Comparison of ENCODE assay signal across 19 cellular contexts in genomic region chr7:22219739-22220493, GRCh38.
DNase-seq lines count a peak whose midpoint lies in the region; TF ChIP-seq lines count a peak whose summit lies in the region.
"Had no signal": no experiment of that assay in that cellular context is flagged by ENCODE, and none has a peak within 500 bp of the region (broad histone marks: within the 10 kb centered on the region; RNA-seq: fewer than 3 reads in every experiment).

No MANE protein-coding gene starts in this region.

- peak overlapping the region in 1 of 2 donors; percentile 27 for H3K9ac ChIP-seq in mucosa of rectum (ENCODE audit: low read depth in 1 of 2, low read length in 2 of 2)
- no peak overlapping the region for H3K9ac ChIP-seq in H9 (ENCODE audit: extremely low read depth, insufficient read length, low read length)

- no peak overlapping the region for H4K5ac ChIP-seq in H9 (ENCODE audit: insufficient read length, low read depth, low read length)

- H3K4me3 ChIP-seq in brain microvascular endothelial cell (ENCODE audit: low read depth, low read length) = no peak overlapping the region
- H3K4me3 ChIP-seq in mucosa of rectum (ENCODE audit: low read length in 2 of 2) = peak overlapping the region; percentile 6 to 18
- peak overlapping the region in 1 of 3 donors; percentile 17 for H3K4me3 ChIP-seq in thyroid gland (replicated peaks in 1 of 3)
- no peak overlapping the region for H3K4me3 ChIP-seq in hepatocyte

- H4K91ac ChIP-seq in H9 (ENCODE audit: insufficient read length, low read depth, low read length) = no peak overlapping the region

- H4K20me1 ChIP-seq in H9 (ENCODE audit: control insufficient read depth, insufficient read depth, insufficient read length) = no peaks in the 10 kb centered on the region
- H4K20me1 ChIP-seq in hepatocyte (ENCODE audit: insufficient read depth, poor library complexity, severe bottlenecking) = no peaks in the 10 kb centered on the region

- peaks cover 16 to 24% (median 16%) of the 10 kb centered on the region in 3 experiments for H3K36me3 Mint-ChIP-seq in H9 (ENCODE audit: insufficient read depth in 1 of 3, low read depth in 3 of 3)
- H3K36me3 Mint-ChIP-seq: activated CD8-positive, alpha-beta memory T cell treated with anti-CD3 and anti-CD28 coated beads, Interleukin-2, amount 10 ng/mL, durations not matched to agents 7 days and 5 days; natural killer cell had no signal

- H3K23ac ChIP-seq in H9 (ENCODE audit: insufficient read length, low read depth, low read length) = no peak overlapping the region

- no peak overlapping the region for H2AK5ac ChIP-seq in H9 (ENCODE audit: insufficient read length, low read length)

- TF ChIP-seq CTCF in brain microvascular endothelial cell (IDR thresholded peaks at IDR 0.05; ENCODE audit: low read depth, low read length, missing control alignments) (no peak), thyroid gland (IDR thresholded peaks at IDR 0.05) (no peak), H9 (conservative IDR thresholded peaks at IDR 0.05) (no peak), hepatocyte (IDR thresholded peaks at IDR 0.05; ENCODE audit: poor library complexity) (no peak)

- no peak overlapping the region for H2BK120ac ChIP-seq in H9 (ENCODE audit: low read depth, low read length, poor library complexity, severe bottlenecking)

- H3K4me3 Mint-ChIP-seq in H9 = no peak overlapping the region
- H3K4me3 Mint-ChIP-seq: activated CD8-positive, alpha-beta memory T cell treated with anti-CD3 and anti-CD28 coated beads, Interleukin-2, amount 10 ng/mL, durations not matched to agents 7 days and 5 days; HFFc6; natural killer cell had no signal

- H3K27me3 Mint-ChIP-seq in H9 (ENCODE audit: low read depth) = no peaks in the 10 kb centered on the region

- DNase-seq in brain microvascular endothelial cell = peak; percentile 35
- DNase-seq in globus pallidus (ENCODE audit: low spot score) = peak; percentile 61
- DNase-seq in thyroid gland = no peak
- DNase-seq in H9 = no peak
- no peak for DNase-seq in NCI-H1694 treated with DMSO at 0.1 percent for 48 hours (lab: John Stamatoyannopoulos, UW)
- no peak for DNase-seq in hepatocyte (ENCODE audit: low spot score)
- DNase-seq in activated T-cell treated with anti-CD3 and anti-CD28 coated beads for 4 hours = no peak
- DNase-seq: activated CD8-positive, alpha-beta memory T cell treated with anti-CD3 and anti-CD28 coated beads, Interleukin-2, amount 10 ng/mL, durations not matched to agents 7 days and 5 days; activated naive CD4-positive, alpha-beta T cell treated with anti-CD3 and anti-CD28 coated beads, Interleukin-2, amount 50 U/mL, for 16 hours; cortex of kidney; foreskin fibroblast; HFFc6; natural killer cell; NCI-H2029; NCI-H82; SHP77 treated with DMSO at 0.1 percent for 48 hours; small intestine; trophoblast cell had no signal

- H3K4ac ChIP-seq in H9 (ENCODE audit: low read depth, low read length) = no peak overlapping the region

- H3K27ac ChIP-seq in brain microvascular endothelial cell (peak overlapping the region; percentile 70), mucosa of rectum (ENCODE audit: low read depth in 2 of 2, low read length in 2 of 2) (no peak overlapping the region), thyroid gland (peak overlapping the region; percentile 48 to 67 (median 63)), H9 (ENCODE audit: insufficient read length, low read depth, low read length) (no peak overlapping the region), hepatocyte (no peak overlapping the region)

- H3K23me2 ChIP-seq in H9 (ENCODE audit: insufficient read length, low read depth, low read length, poor library complexity, severe bottlenecking) = no peaks in the 10 kb centered on the region

- H3K36me3 ChIP-seq in brain microvascular endothelial cell (replicated peaks) (no peaks in the 10 kb centered on the region), mucosa of rectum (ENCODE audit: control insufficient read depth in 2 of 2, insufficient read depth in 2 of 2, low read length in 2 of 2) (peaks cover 8 to 17% of the 10 kb centered on the region in 2 donors), thyroid gland (no peaks in the 10 kb centered on the region), hepatocyte (replicated peaks; ENCODE audit: insufficient read depth, low read depth) (no peaks in the 10 kb centered on the region)

- H3K27ac Mint-ChIP-seq in H9 = no peak overlapping the region
- H3K27ac Mint-ChIP-seq: activated CD8-positive, alpha-beta memory T cell treated with anti-CD3 and anti-CD28 coated beads, Interleukin-2, amount 10 ng/mL, durations not matched to agents 7 days and 5 days; HFFc6; natural killer cell had no signal

- H3K4me2 ChIP-seq in H9 (ENCODE audit: insufficient read depth, insufficient read length, low read length) (no peak overlapping the region), hepatocyte (no peak overlapping the region)

- H2BK12ac ChIP-seq in H9 (ENCODE audit: insufficient read length, low read depth, low read length) = no peak overlapping the region

- intact Hi-C loops in thyroid gland (cut with DNase I) = no loop called here

- 65 to 70% methylated on average over 10 of the region's 10 CpGs for WGBS in thyroid gland, 2 donors
- 100% methylated on average over 1 of the region's 10 CpGs for WGBS in H9 (ENCODE audit: extremely low coverage, insufficient read length, low lambda C conversion rate)
- WGBS in hepatocyte (ENCODE audit: low lambda C conversion rate, missing lambda C conversion rate) = 88% methylated on average over 10 of the region's 10 CpGs

- H3T11ph ChIP-seq in H9 (ENCODE audit: low read length) = no peak overlapping the region

- no peak overlapping the region for H2BK20ac ChIP-seq in H9 (ENCODE audit: low read depth, low read length, poor library complexity, severe bottlenecking)

- no peak overlapping the region for H2BK5ac ChIP-seq in H9 (ENCODE audit: insufficient read length, low read length)

- no peak overlapping the region for H3K14ac ChIP-seq in H9 (ENCODE audit: insufficient read depth, low read length)

- in situ Hi-C loops in brain microvascular endothelial cell (cut with HindIII; ENCODE audit: low pct_ligation_motif_present, low sequenced_read_pairs) = no loop called here

- H3K27me3 ChIP-seq in brain microvascular endothelial cell (replicated peaks) (no peaks in the 10 kb centered on the region), mucosa of rectum (ENCODE audit: control insufficient read depth in 2 of 2, insufficient read depth in 2 of 2, low read length in 2 of 2) (no peaks in the 10 kb centered on the region), thyroid gland (no peaks in the 10 kb centered on the region), H9 (ENCODE audit: insufficient read depth, low read length) (no peaks in the 10 kb centered on the region; the same call in 1 of the 2 replicates), hepatocyte (no peaks in the 10 kb centered on the region)

- H3K9me3 ChIP-seq in mucosa of rectum (ENCODE audit: control insufficient read depth in 2 of 2, low read length in 2 of 2) (no peaks in the 10 kb centered on the region), thyroid gland (no peaks in the 10 kb centered on the region), H9 (ENCODE audit: control insufficient read depth, low read depth, low read length) (no peaks in the 10 kb centered on the region), hepatocyte (ENCODE audit: low read depth) (no peaks in the 10 kb centered on the region)

- TF ChIP-seq POLR2A in thyroid gland (IDR thresholded peaks at IDR 0.05) = peak in 1 of 2 donors; percentile 11

- H3K9me2 ChIP-seq in hepatocyte (replicated peaks; ENCODE audit: insufficient read depth) = no peaks in the 10 kb centered on the region

- H4K8ac ChIP-seq in H9 (replicated peaks; ENCODE audit: insufficient read length, low read depth, low read length) = no peak overlapping the region

- no peak overlapping the region for H3K18ac ChIP-seq in H9 (ENCODE audit: insufficient read length, low read depth, low read length)

- H3K4me1 ChIP-seq in mucosa of rectum (ENCODE audit: control insufficient read depth in 2 of 2, insufficient read depth in 2 of 2, low read length in 2 of 2) = no peaks in the 10 kb centered on the region
- no peaks in the 10 kb centered on the region for H3K4me1 ChIP-seq in thyroid gland
- no peaks in the 10 kb centered on the region for H3K4me1 ChIP-seq in H9 (ENCODE audit: insufficient read depth, low read length)
- peaks cover 7% of the 10 kb centered on the region for H3K4me1 ChIP-seq in hepatocyte (ENCODE audit: insufficient read depth)

- H2AFZ ChIP-seq in H9 (ENCODE audit: low read length) = no peak overlapping the region
- H2AFZ ChIP-seq in hepatocyte = no peak overlapping the region

- peaks cover 5 to 6% of the 10 kb centered on the region in 2 experiments; a peak in 3 of 4 replicates for H3K4me1 Mint-ChIP-seq in H9
- H3K4me1 Mint-ChIP-seq: activated CD8-positive, alpha-beta memory T cell treated with anti-CD3 and anti-CD28 coated beads, Interleukin-2, amount 10 ng/mL, durations not matched to agents 7 days and 5 days; natural killer cell had no signal

- H3K79me1 ChIP-seq in H9 (ENCODE audit: insufficient read depth, low read depth, low read length, poor library complexity, severe bottlenecking) = no peaks in the 10 kb centered on the region

- H2BK15ac ChIP-seq in H9 (ENCODE audit: low read depth, low read length) = no peak overlapping the region

- H3K79me2 ChIP-seq in H9 (ENCODE audit: insufficient read depth, low read length) (no peaks in the 10 kb centered on the region), hepatocyte (no peaks in the 10 kb centered on the region)

- peaks cover 8 to 9% of the 10 kb centered on the region in 2 experiments; a peak in 4 of 5 replicates for H3K9me3 Mint-ChIP-seq in H9
- H3K9me3 Mint-ChIP-seq: HFFc6, natural killer cell had no signal

- H3K56ac ChIP-seq in H9 (ENCODE audit: insufficient read length, low read depth, low read length) = no peak overlapping the region

Comparison
In these comparisons a context has a peak if more than half of its experiments do, and no peak if none do; other contexts are left out.
1. DNase-seq: peak in brain microvascular endothelial cell (single experiment) and globus pallidus (single experiment); none in thyroid gland (0 of 2), H9 (single experiment), NCI-H1694 treated with DMSO at 0.1 percent for 48 hours (single experiment), hepatocyte (single experiment) and activated T-cell treated with anti-CD3 and anti-CD28 coated beads for 4 hours (single experiment).
2. H3K27ac ChIP-seq: peak in brain microvascular endothelial cell (single experiment) and thyroid gland (3 of 3); none in mucosa of rectum (0 of 2), H9 (single experiment) and hepatocyte (single experiment).
3. H3K4me3 ChIP-seq: peak in mucosa of rectum (2 of 2); none in brain microvascular endothelial cell (single experiment) and hepatocyte (single experiment).